8 cellular contexts compared by ENCODE assay signal in genomic region chr2:237733677-237734300, GRCh38.
DNase-seq lines count a peak whose midpoint lies in the region; ATAC-seq and TF ChIP-seq lines count a peak whose summit lies in the region.

No MANE protein-coding gene starts in this region.

- peak overlapping the region; percentile 53 for H3K27ac ChIP-seq in neutrophil
- H3K27ac ChIP-seq in GM23248, result no peak overlapping the region

- H3F3A ChIP-seq in GM23248 (ENCODE audit: insufficient read depth), result peaks cover 30% of the 10 kb centered on the region

- intact Hi-C loops in Right ventricle myocardium superior (cut with DNase I), result no loop called here
- intact Hi-C loops in posterior vena cava (cut with DNase I), result no loop called here

- TF ChIP-seq CTCF in neutrophil (IDR thresholded peaks at IDR 0.05), result no peak

- H3K27me3 ChIP-seq in neutrophil (no peaks in the 10 kb centered on the region), GM23248 (replicated peaks; ENCODE audit: insufficient read depth) (no peaks in the 10 kb centered on the region)

- H3K36me3 ChIP-seq in neutrophil (peaks cover 51% of the 10 kb centered on the region), GM23248 (ENCODE audit: low read depth) (peaks cover 8% of the 10 kb centered on the region)

- no peaks in the 10 kb centered on the region for H4K20me1 ChIP-seq in GM23248 (ENCODE audit: insufficient read depth)

- no peaks in the 10 kb centered on the region for H3K9me3 ChIP-seq in neutrophil
- H3K9me3 ChIP-seq in GM23248 (ENCODE audit: low read depth), result no peaks in the 10 kb centered on the region

- DNase-seq in DMS53 (lab: John Stamatoyannopoulos, UW) (peak; percentile 93), NCI-H345 (lab: John Stamatoyannopoulos, UW) (peak; percentile 73), Right ventricle myocardium superior (no peak), GM23248 (no peak), posterior vena cava (ENCODE audit: low spot score) (no peak), GF-D8 (lab: John Stamatoyannopoulos, UW) (no peak)

- peak; percentile 40 for ATAC-seq in Right ventricle myocardium superior (ENCODE audit: poor library complexity)
- ATAC-seq in HG02642 (IDR thresholded peaks at IDR 0.05; ENCODE audit: poor library complexity, unreplicated experiment), result no peak

- H3K9me2 ChIP-seq in GM23248 (ENCODE audit: insufficient read depth), result no peaks in the 10 kb centered on the region

- H3K4me1 ChIP-seq in neutrophil (ENCODE audit: control insufficient read depth in 1 of 2, insufficient read depth in 1 of 2, low read depth in 1 of 2, low read length in 1 of 2), result peaks cover 0 to 12% of the 10 kb centered on the region in 2 experiments
- peaks cover 39% of the 10 kb centered on the region for H3K4me1 ChIP-seq in GM23248 (ENCODE audit: insufficient read depth)

- in situ Hi-C loops in GM23248 (cut with MboI), result no loop called here

- peaks cover 96% of the 10 kb centered on the region for H3K79me2 ChIP-seq in GM23248 (ENCODE audit: insufficient read depth)

- H3K4me3 ChIP-seq in neutrophil (ENCODE audit: low read depth in 1 of 2, low read length in 1 of 2) (no peak overlapping the region), GM23248 (no peak overlapping the region)

- H3K9ac ChIP-seq in GM23248, result no peak overlapping the region

- no peak overlapping the region for H2AFZ ChIP-seq in GM23248

- no peak overlapping the region for H3K4me2 ChIP-seq in GM23248 (ENCODE audit: unreplicated experiment)

- WGBS in GM23248 (ENCODE audit: low coverage in 1 of 2, low lambda C conversion rate in 2 of 2, missing lambda C conversion rate in 2 of 2), 2 experiments, result 95 to 97% methylated on average over 10 to 13 of the region's 13 CpGs

Comparison
In these comparisons a context has a peak if more than half of its experiments do, and no peak if none do; other contexts are left out.
1. DNase-seq: peak in DMS53 (single experiment) and NCI-H345 (single experiment); none in Right ventricle myocardium superior (single experiment), GM23248 (single experiment), posterior vena cava (single experiment) and GF-D8 (single experiment).